ENCODE assay signal across 17 cellular contexts in genomic region chr5:107997338-107997979, GRCh38.
DNase-seq lines count a peak whose midpoint lies in the region; ATAC-seq, FAIRE-seq and TF ChIP-seq lines count a peak whose summit lies in the region.
"Had no signal": no experiment of that assay in that cellular context is flagged by ENCODE, and none has a peak within 500 bp of the region (broad histone marks: within the 10 kb centered on the region; RNA-seq: fewer than 3 reads in every experiment).

No MANE protein-coding gene starts in this region.

- H3K9ac ChIP-seq in GM12878 (ENCODE audit: control insufficient read depth, insufficient read depth, low read length) (no peak overlapping the region), Karpas-422 (ENCODE audit: low read length) (no peak overlapping the region)
- H3K9ac ChIP-seq: parathyroid adenoma had no signal

- H2AFZ ChIP-seq in GM12878 (ENCODE audit: control insufficient read depth, low read depth, low read length) (no peak overlapping the region), Karpas-422 (ENCODE audit: low read length) (no peak overlapping the region)
- H2AFZ ChIP-seq: parathyroid adenoma had no signal

- H3K27me3 ChIP-seq in GM12878 (replicated peaks in 1 of 2; ENCODE audit: control insufficient read depth in 2 of 2, insufficient read depth in 2 of 2, low read length in 1 of 2) (no peaks in the 10 kb centered on the region), uterus (no peaks in the 10 kb centered on the region), Karpas-422 (ENCODE audit: low read length) (no peaks in the 10 kb centered on the region)

- no peaks in the 10 kb centered on the region for H3K9me2 ChIP-seq in Karpas-422 (replicated peaks; ENCODE audit: insufficient read depth, low read length)

- intact Hi-C loops in GM12878 (cut with micrococcal nuclease; ENCODE audit: unreplicated experiment) (no loop called here), uterus (cut with DNase I; ENCODE audit: low total_unique reads) (no loop called here)

- no TSS peak for BruUV-seq in GM12878 (replicated peaks; lab: Mats Ljungman, UMichigan)

- H3K9me3 ChIP-seq in GM12878 (replicated peaks; ENCODE audit: control insufficient read depth, insufficient read depth, low read length) (no peaks in the 10 kb centered on the region), uterus (no peaks in the 10 kb centered on the region), Karpas-422 (ENCODE audit: low read length) (no peaks in the 10 kb centered on the region)

- no peak overlapping the region for H3K4me2 ChIP-seq in GM12878 (ENCODE audit: control insufficient read depth, insufficient read depth)
- H3K4me2 ChIP-seq in Karpas-422 (ENCODE audit: low read depth, low read length, poor library complexity, severe bottlenecking): no peak overlapping the region
- H3K4me2 ChIP-seq: smooth muscle cell had no signal

- H4K20me1 ChIP-seq in GM12878 (ENCODE audit: control insufficient read depth, insufficient read depth): no peaks in the 10 kb centered on the region
- H4K20me1 ChIP-seq in Karpas-422 (ENCODE audit: insufficient read depth, low read depth, low read length): no peaks in the 10 kb centered on the region

- no peak for TF ChIP-seq RAD21 in GM12878 (IDR thresholded peaks at IDR 0.05; ENCODE audit: insufficient read depth, low read depth, low read length)

- in situ Hi-C loops in GM12878 (cut with MboI): no loop called here

- ATAC-seq in GM12878: no peak
- ATAC-seq: activated naive CD8-positive, alpha-beta T cell treated with anti-CD3 and anti-CD28 coated beads, Interleukin-2, amount 50 U/mL, for 24 hours; activated T-cell treated with anti-CD3 and anti-CD28 coated beads, Interleukin-2, amount 50 U/mL, for 4 hours; left cardiac atrium; stimulated activated memory B cell treated with anti-CD40 and anti-IgM and Interleukin-4, amounts not matched to agents 10 μg/mL and 1 μg/mL and 100 μg/mL, for 72 hours had no signal

- H3K4me3 ChIP-seq in GM12878 (no peak overlapping the region), uterus (no peak overlapping the region), Karpas-422 (ENCODE audit: low read length) (no peak overlapping the region)
- H3K4me3 ChIP-seq: smooth muscle cell had no signal

- no peak for TF ChIP-seq CTCF in GM12878 (IDR thresholded peaks at IDR 0.05 in 2 of 3, conservative IDR thresholded peaks at IDR 0.05 in 1 of 3; ENCODE audit: control insufficient read depth in 2 of 3, extremely low read depth in 1 of 3, insufficient read depth in 1 of 3, low read depth in 3 of 3, low read length in 3 of 3)
- TF ChIP-seq CTCF in uterus (IDR thresholded peaks at IDR 0.05): no peak
- no peak for TF ChIP-seq CTCF in RWPE1 (conservative IDR thresholded peaks at IDR 0.05; ENCODE audit: low read depth)

- POLR2A ChIA-PET in GM12878 (lab: Charles Lee) (no interaction called here), RWPE1 (lab: Yijun Ruan, JAX; ENCODE audit: low non-redundant PET) (no interaction called here)

- TF ChIP-seq POLR2A in GM12878 (IDR thresholded peaks at IDR 0.05; ENCODE audit: low read depth, low read length) (no peak), uterus (IDR thresholded peaks at IDR 0.05) (no peak)

- H3K79me2 ChIP-seq in GM12878 (ENCODE audit: control insufficient read depth, insufficient read depth, low read length) (no peaks in the 10 kb centered on the region), Karpas-422 (ENCODE audit: low read length) (no peaks in the 10 kb centered on the region)
- H3K79me2 ChIP-seq: parathyroid adenoma had no signal

- RAD21 ChIA-PET in GM12878 (lab: Charles Lee; ENCODE audit: unreplicated experiment): no interaction called here

- SMC1A ChIA-PET in GM12878 (lab: Charles Lee; ENCODE audit: uncharacterized antibody, unreplicated experiment): no interaction called here

- FAIRE-seq in GM12878 (lab: Jason Lieb, UNC): peak; percentile 49

- no peak overlapping the region for H3K27ac ChIP-seq in GM12878 (ENCODE audit: control insufficient read depth, insufficient read depth)
- no peak overlapping the region for H3K27ac ChIP-seq in uterus
- H3K27ac ChIP-seq in Karpas-422 (ENCODE audit: low read length): no peak overlapping the region
- no peak overlapping the region for H3K27ac ChIP-seq in RWPE1
- H3K27ac ChIP-seq: parathyroid adenoma had no signal

- H3K36me3 ChIP-seq in GM12878 (ENCODE audit: control insufficient read depth in 2 of 2, insufficient read depth in 2 of 2, low read length in 1 of 2) (no peaks in the 10 kb centered on the region), uterus (no peaks in the 10 kb centered on the region), Karpas-422 (ENCODE audit: insufficient read depth, low read length) (no peaks in the 10 kb centered on the region)

- CTCF ChIA-PET in GM12878 (lab: Yijun Ruan, JAX) (no interaction called here), RWPE1 (lab: Yijun Ruan, JAX) (interaction anchor here (0.5 kb wide), 1 partner anchor 1536 kb away, joined by 4 read pairs; no protein-coding TSS in a partner anchor)

- H3K4me1 ChIP-seq in GM12878 (ENCODE audit: control insufficient read depth, insufficient read depth, low read length) (no peaks in the 10 kb centered on the region), uterus (no peaks in the 10 kb centered on the region), Karpas-422 (ENCODE audit: low read length) (no peaks in the 10 kb centered on the region)
- H3K4me1 ChIP-seq: parathyroid adenoma had no signal

- no peak for TF ChIP-seq EP300 in GM12878 (IDR thresholded peaks at IDR 0.05; ENCODE audit: borderline replicate concordance in 1 of 2, control insufficient read depth in 1 of 2, low read depth in 2 of 2, low read length in 2 of 2)

- WGBS in GM12878 (ENCODE audit: insufficient coverage, insufficient replicate concordance, low lambda C conversion rate, missing lambda C conversion rate): 87% methylated on average over 4 of the region's 4 CpGs

- peak; percentile 3 for DNase-seq in AG08395 (ENCODE audit: low spot score)
- peak; percentile 42 for DNase-seq in HT1080 (ENCODE audit: low read depth)
- no peak for DNase-seq in GM12878 (ENCODE audit: low read depth, low spot score)
- peak; percentile 7 for DNase-seq in kidney tubule cell (ENCODE audit: low spot score)
- no peak for DNase-seq in uterus
- no peak for DNase-seq in Karpas-422
- no peak for DNase-seq in RWPE1 (ENCODE audit: low spot score)
- DNase-seq in cerebellar nuclear complex (lab: John Stamatoyannopoulos, UW): no peak
- DNase-seq: ACHN; activated naive CD8-positive, alpha-beta T cell treated with anti-CD3 and anti-CD28 coated beads, Interleukin-2, amount 50 U/mL, for 24 hours; activated T-cell treated with anti-CD3 and anti-CD28 coated beads, Interleukin-2, amount 50 U/mL, for 4 hours; left cardiac atrium; NCI-H187 treated with DMSO at 0.1 percent for 48 hours; NCI-H510A treated with DMSO at 0.1 percent for 48 hours had no signal

TF ChIP-seq in GM12878, 131 proteins besides CTCF, POLR2A, EP300 and RAD21 (continues in another document):
- TF ChIP-seq ATF7 (IDR thresholded peaks at IDR 0.05; ENCODE audit: low read depth) (no peak), JUND (IDR thresholded peaks at IDR 0.05; ENCODE audit: low read depth, low read length) (no peak), MEF2A (IDR thresholded peaks at IDR 0.05; ENCODE audit: insufficient read depth, low read depth, low read length) (no peak), PKNOX1 (IDR thresholded peaks at IDR 0.05) (no peak), ZZZ3 (IDR thresholded peaks at IDR 0.05; ENCODE audit: control insufficient read depth, insufficient read length, low read depth) (no peak), NBN (IDR thresholded peaks at IDR 0.05) (no peak), MXI1 (IDR thresholded peaks at IDR 0.05; ENCODE audit: low read depth, low read length) (no peak), RBBP5 (conservative IDR thresholded peaks at IDR 0.05) (no peak)
- TF ChIP-seq, protein P1, sequence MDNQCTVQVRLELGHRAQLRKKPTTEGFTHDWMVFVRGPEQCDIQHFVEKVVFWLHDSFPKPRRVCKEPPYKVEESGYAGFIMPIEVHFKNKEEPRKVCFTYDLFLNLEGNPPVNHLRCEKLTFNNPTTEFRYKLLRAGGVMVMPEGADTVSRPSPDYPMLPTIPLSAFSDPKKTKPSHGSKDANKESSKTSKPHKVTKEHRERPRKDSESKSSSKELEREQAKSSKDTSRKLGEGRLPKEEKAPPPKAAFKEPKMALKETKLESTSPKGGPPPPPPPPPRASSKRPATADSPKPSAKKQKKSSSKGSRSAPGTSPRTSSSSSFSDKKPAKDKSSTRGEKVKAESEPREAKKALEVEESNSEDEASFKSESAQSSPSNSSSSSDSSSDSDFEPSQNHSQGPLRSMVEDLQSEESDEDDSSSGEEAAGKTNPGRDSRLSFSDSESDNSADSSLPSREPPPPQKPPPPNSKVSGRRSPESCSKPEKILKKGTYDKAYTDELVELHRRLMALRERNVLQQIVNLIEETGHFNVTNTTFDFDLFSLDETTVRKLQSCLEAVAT (IDR thresholded peaks at IDR 0.05): no peak
- TF ChIP-seq, protein P2, sequence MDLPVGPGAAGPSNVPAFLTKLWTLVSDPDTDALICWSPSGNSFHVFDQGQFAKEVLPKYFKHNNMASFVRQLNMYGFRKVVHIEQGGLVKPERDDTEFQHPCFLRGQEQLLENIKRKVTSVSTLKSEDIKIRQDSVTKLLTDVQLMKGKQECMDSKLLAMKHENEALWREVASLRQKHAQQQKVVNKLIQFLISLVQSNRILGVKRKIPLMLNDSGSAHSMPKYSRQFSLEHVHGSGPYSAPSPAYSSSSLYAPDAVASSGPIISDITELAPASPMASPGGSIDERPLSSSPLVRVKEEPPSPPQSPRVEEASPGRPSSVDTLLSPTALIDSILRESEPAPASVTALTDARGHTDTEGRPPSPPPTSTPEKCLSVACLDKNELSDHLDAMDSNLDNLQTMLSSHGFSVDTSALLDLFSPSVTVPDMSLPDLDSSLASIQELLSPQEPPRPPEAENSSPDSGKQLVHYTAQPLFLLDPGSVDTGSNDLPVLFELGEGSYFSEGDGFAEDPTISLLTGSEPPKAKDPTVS (IDR thresholded peaks at IDR 0.05; ENCODE audit: low read depth, low read length): no peak

Comparison
In these comparisons a context has a peak if more than half of its experiments do, and no peak if none do; other contexts are left out.
1. DNase-seq: peak in AG08395 (single experiment), HT1080 (single experiment) and kidney tubule cell (single experiment); none in GM12878 (single experiment), uterus (0 of 2), Karpas-422 (single experiment), RWPE1 (single experiment) and cerebellar nuclear complex (0 of 2).